Comparison of ENCODE assay signal across 20 cellular contexts in the genomic region with DNA sequence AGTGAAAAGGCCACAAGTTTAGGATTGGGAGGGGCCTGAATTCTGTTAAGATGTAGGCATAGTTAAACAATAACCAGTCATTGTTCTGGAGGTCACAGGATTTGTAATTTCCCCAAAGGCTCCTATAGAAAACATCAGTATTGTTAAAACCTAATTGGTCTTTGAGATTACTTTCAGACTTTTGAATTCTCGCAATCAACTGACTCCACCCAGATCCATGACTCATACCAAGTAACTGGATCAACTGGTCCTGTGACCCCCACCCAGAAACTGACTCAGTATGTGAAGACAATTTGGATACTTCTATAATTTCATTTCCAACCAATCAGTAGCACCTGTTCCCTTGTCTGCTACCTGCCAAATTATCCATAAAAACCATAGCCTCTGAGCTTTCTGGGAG. TPM values are rescaled to one million over a fixed set of nuclear protein-coding genes. Genes with fewer than 3 reads are reported as not detected.
A peak's percentile ranks its signal among the peaks of the same experiment; 100 is the strongest.
DNase-seq lines count a peak whose midpoint lies in the region; ATAC-seq and TF ChIP-seq lines count a peak whose summit lies in the region.
"Had no signal": no experiment of that assay in that cellular context is flagged by ENCODE, and none has a peak within 500 bp of the region (broad histone marks: within the 10 kb centered on the region; RNA-seq: fewer than 3 reads in every experiment).

No MANE protein-coding gene starts in this region.

- H3K4me1 Mint-ChIP-seq in Calu3 (ENCODE audit: low read depth, unreplicated experiment) (no peaks in the 10 kb centered on the region), progenitor cell of endocrine pancreas (ENCODE audit: low read depth) (peaks cover 10% of the 10 kb centered on the region)

- H3K9me3 Mint-ChIP-seq in Calu3 (ENCODE audit: low read depth, unreplicated experiment) (no peaks in the 10 kb centered on the region), progenitor cell of endocrine pancreas (ENCODE audit: low read depth) (peaks cover 32% of the 10 kb centered on the region)

- peak overlapping the region; percentile 66 for H3K27ac Mint-ChIP-seq in Calu3 (ENCODE audit: unreplicated experiment)
- H3K27ac Mint-ChIP-seq in progenitor cell of endocrine pancreas, result peak overlapping the region; percentile 73

- H3K4me3 Mint-ChIP-seq in Calu3 (ENCODE audit: low read depth, unreplicated experiment) (no peak overlapping the region), progenitor cell of endocrine pancreas (ENCODE audit: low read depth) (no peak overlapping the region)

- DNase-seq in Calu3 (peak; percentile 59), LoVo (ENCODE audit: low spot score) (peak; percentile 1), progenitor cell of endocrine pancreas (ENCODE audit: low spot score, unreplicated experiment) (no peak), MM.1S (no peak), GM10248 (ENCODE audit: extremely low spot score) (no peak)
- DNase-seq: DMS153, Karpas-422, MV-4-11, NCI-H1436 treated with DMSO at 0.1 percent for 48 hours, NCI-H2081 treated with DMSO at 0.1 percent for 48 hours, NCI-H345, NCI-H526 treated with DMSO at 0.1 percent for 48 hours had no signal

- H4K20me1 ChIP-seq in MM.1S (ENCODE audit: insufficient read depth, low read length), result no peaks in the 10 kb centered on the region
- H4K20me1 ChIP-seq: BLaER1 had no signal

- no peaks in the 10 kb centered on the region for H3K36me3 Mint-ChIP-seq in Calu3 (ENCODE audit: insufficient read depth, unreplicated experiment)
- H3K36me3 Mint-ChIP-seq in progenitor cell of endocrine pancreas (ENCODE audit: insufficient read depth), result peaks cover 5% of the 10 kb centered on the region

- H3K4me2 ChIP-seq in MM.1S (ENCODE audit: low read depth, low read length), result no peak overlapping the region
- H3K4me2 ChIP-seq: BLaER1, PC-9 had no signal

- no peaks in the 10 kb centered on the region for H3K27me3 Mint-ChIP-seq in Calu3 (ENCODE audit: unreplicated experiment)
- no peaks in the 10 kb centered on the region for H3K27me3 Mint-ChIP-seq in progenitor cell of endocrine pancreas

- H3K27ac ChIP-seq in MM.1S (ENCODE audit: low read length), result no peak overlapping the region
- H3K27ac ChIP-seq: BLaER1, PC-9 had no signal

- no peak overlapping the region for H3K9ac ChIP-seq in MM.1S (ENCODE audit: low read length)
- H3K9ac ChIP-seq: BLaER1 had no signal

- H2AFZ ChIP-seq in MM.1S (ENCODE audit: low read length), result no peak overlapping the region
- H2AFZ ChIP-seq: PC-9 had no signal

- H3K27me3 ChIP-seq in MM.1S (replicated peaks; ENCODE audit: insufficient read depth, low read length), result no peaks in the 10 kb centered on the region

- no peaks in the 10 kb centered on the region for H3K79me2 ChIP-seq in MM.1S (ENCODE audit: low read length)

- CTCF ChIA-PET in Calu3 (lab: Charles Lee) (no interaction called here), GM10248 (lab: Yijun Ruan, JAX) (no interaction called here)

- BruUV-seq in Calu3 (replicated peaks; lab: Mats Ljungman, UMichigan), result no TSS peak

- no peaks in the 10 kb centered on the region for H3K36me3 ChIP-seq in MM.1S (replicated peaks; ENCODE audit: insufficient read depth, low read length)
- H3K36me3 ChIP-seq: BLaER1 had no signal

- intact Hi-C loops in Calu3 (cut with micrococcal nuclease; ENCODE audit: unreplicated experiment), result no loop called here

- H3K9me2 ChIP-seq in MM.1S (replicated peaks; ENCODE audit: insufficient read depth, low read length), result no peaks in the 10 kb centered on the region

- peak; percentile 63 for ATAC-seq in esophagus mucosa
- ATAC-seq in GM19455 (IDR thresholded peaks at IDR 0.05; ENCODE audit: unreplicated experiment), result no peak
- no peak for ATAC-seq in HG02759 (IDR thresholded peaks at IDR 0.05; ENCODE audit: unreplicated experiment)

- no peaks in the 10 kb centered on the region for H3K9me3 ChIP-seq in MM.1S (replicated peaks; ENCODE audit: insufficient read depth, low read length)
- H3K9me3 ChIP-seq: BLaER1 had no signal

- TF ChIP-seq CTCF in Calu3 (IDR thresholded peaks at IDR 0.05; ENCODE audit: unreplicated experiment) (no peak), progenitor cell of endocrine pancreas (IDR thresholded peaks at IDR 0.05; ENCODE audit: unreplicated experiment) (no peak), MM.1S (IDR thresholded peaks at IDR 0.05; ENCODE audit: low read length) (no peak), GM10248 (IDR thresholded peaks at IDR 0.05; ENCODE audit: control extremely low read depth, extremely low read depth, low read depth, missing control alignments) (no peak)

- no peaks in the 10 kb centered on the region for H3F3A ChIP-seq in MM.1S (ENCODE audit: insufficient read depth, low read length)

- no peak overlapping the region for H3K4me3 ChIP-seq in MM.1S (ENCODE audit: low read length)
- H3K4me3 ChIP-seq: BLaER1, PC-9 had no signal

- POLR2A ChIA-PET in GM10248 (lab: Yijun Ruan, JAX), result no interaction called here

- H3K4me1 ChIP-seq in MM.1S (ENCODE audit: low read length), result no peaks in the 10 kb centered on the region
- H3K4me1 ChIP-seq: BLaER1 had no signal

RNA-seq across cellular contexts. Expression of gene MAGEB16, which starts 28.4 kb away (rescaled TPM):
- not detected in 2 replicates for total RNA-seq in Calu3 (2022)
- not detected for total RNA-seq in esophagus mucosa
- total RNA-seq in progenitor cell of endocrine pancreas, result not detected in 2 replicates
- total RNA-seq: G401, H1, PC-9, SK-MEL-5 had no signal

Comparison
In these comparisons a context has a peak if more than half of its experiments do, and no peak if none do; other contexts are left out.
1. DNase-seq: peak in Calu3 (single experiment) and LoVo (single experiment); none in progenitor cell of endocrine pancreas (single experiment), MM.1S (single experiment) and GM10248 (single experiment).